In the genomic region with DNA sequence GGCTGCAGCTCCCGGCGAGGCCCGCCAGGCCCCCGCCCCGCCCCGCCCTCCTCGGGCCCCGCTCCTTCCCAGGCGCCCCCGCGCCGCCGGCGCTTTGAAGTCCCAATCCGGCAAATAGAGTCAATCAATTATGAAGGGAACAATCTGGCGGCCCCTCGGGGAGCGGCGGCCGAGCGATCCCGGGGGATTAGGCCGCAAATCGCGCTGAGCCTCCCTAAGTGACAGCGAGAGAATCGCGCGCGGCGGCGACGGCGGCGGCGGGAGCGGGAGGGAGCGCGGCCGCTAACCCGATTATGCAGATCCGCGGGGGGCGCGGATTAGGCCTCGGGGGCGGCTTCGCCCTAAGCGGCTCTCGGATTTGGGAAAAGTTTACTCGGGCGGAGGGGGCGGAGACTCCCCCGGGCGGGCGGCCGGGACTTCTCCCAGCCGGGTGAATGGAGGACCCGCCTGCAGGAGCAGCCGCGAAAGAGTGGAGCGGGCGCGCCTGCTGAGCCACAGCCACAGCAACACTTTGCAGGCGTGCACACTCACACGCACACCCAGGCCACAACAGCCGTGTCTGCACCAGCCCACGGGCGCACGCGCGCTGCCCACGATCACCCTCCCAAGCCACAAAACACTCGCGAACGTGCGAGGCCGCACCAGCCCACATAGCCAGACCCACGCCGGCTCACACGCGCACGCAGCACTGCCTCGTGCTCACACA, we compare ENCODE assay signal across 1 cellular context.
TF ChIP-seq lines count a peak whose summit lies in the region.

No MANE protein-coding gene starts in this region.

TF ChIP-seq in HCT116, 20 proteins besides CTCF, POLR2A, EP300 and RAD21 (continued from another document):
- TF ChIP-seq, protein P1, sequence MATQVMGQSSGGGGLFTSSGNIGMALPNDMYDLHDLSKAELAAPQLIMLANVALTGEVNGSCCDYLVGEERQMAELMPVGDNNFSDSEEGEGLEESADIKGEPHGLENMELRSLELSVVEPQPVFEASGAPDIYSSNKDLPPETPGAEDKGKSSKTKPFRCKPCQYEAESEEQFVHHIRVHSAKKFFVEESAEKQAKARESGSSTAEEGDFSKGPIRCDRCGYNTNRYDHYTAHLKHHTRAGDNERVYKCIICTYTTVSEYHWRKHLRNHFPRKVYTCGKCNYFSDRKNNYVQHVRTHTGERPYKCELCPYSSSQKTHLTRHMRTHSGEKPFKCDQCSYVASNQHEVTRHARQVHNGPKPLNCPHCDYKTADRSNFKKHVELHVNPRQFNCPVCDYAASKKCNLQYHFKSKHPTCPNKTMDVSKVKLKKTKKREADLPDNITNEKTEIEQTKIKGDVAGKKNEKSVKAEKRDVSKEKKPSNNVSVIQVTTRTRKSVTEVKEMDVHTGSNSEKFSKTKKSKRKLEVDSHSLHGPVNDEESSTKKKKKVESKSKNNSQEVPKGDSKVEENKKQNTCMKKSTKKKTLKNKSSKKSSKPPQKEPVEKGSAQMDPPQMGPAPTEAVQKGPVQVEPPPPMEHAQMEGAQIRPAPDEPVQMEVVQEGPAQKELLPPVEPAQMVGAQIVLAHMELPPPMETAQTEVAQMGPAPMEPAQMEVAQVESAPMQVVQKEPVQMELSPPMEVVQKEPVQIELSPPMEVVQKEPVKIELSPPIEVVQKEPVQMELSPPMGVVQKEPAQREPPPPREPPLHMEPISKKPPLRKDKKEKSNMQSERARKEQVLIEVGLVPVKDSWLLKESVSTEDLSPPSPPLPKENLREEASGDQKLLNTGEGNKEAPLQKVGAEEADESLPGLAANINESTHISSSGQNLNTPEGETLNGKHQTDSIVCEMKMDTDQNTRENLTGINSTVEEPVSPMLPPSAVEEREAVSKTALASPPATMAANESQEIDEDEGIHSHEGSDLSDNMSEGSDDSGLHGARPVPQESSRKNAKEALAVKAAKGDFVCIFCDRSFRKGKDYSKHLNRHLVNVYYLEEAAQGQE (IDR thresholded peaks at IDR 0.05; ENCODE audit: low read depth): no peak
- no peak for TF ChIP-seq SIN3A (IDR thresholded peaks at IDR 0.05; ENCODE audit: low read depth)
- no peak for TF ChIP-seq FOSL1 (IDR thresholded peaks at IDR 0.05; ENCODE audit: low read depth)
- TF ChIP-seq, protein P2, sequence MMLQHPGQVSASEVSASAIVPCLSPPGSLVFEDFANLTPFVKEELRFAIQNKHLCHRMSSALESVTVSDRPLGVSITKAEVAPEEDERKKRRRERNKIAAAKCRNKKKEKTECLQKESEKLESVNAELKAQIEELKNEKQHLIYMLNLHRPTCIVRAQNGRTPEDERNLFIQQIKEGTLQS (IDR thresholded peaks at IDR 0.05): no peak
- no peak for TF ChIP-seq EGR1 (IDR thresholded peaks at IDR 0.05; ENCODE audit: low read depth)
- peak; percentile 48; the same call in 1 of the 2 replicates for TF ChIP-seq ZFX (IDR thresholded peaks at IDR 0.05)
- TF ChIP-seq YY1 (IDR thresholded peaks at IDR 0.05; ENCODE audit: extremely low read depth, insufficient replicate concordance, low read depth, low read length): no peak
- TF ChIP-seq, protein P3, sequence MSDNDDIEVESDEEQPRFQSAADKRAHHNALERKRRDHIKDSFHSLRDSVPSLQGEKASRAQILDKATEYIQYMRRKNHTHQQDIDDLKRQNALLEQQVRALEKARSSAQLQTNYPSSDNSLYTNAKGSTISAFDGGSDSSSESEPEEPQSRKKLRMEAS (IDR thresholded peaks at IDR 0.05): no peak
- no peak for TF ChIP-seq CBX3 (IDR thresholded peaks at IDR 0.05; ENCODE audit: low read depth)
- TF ChIP-seq, protein P4, sequence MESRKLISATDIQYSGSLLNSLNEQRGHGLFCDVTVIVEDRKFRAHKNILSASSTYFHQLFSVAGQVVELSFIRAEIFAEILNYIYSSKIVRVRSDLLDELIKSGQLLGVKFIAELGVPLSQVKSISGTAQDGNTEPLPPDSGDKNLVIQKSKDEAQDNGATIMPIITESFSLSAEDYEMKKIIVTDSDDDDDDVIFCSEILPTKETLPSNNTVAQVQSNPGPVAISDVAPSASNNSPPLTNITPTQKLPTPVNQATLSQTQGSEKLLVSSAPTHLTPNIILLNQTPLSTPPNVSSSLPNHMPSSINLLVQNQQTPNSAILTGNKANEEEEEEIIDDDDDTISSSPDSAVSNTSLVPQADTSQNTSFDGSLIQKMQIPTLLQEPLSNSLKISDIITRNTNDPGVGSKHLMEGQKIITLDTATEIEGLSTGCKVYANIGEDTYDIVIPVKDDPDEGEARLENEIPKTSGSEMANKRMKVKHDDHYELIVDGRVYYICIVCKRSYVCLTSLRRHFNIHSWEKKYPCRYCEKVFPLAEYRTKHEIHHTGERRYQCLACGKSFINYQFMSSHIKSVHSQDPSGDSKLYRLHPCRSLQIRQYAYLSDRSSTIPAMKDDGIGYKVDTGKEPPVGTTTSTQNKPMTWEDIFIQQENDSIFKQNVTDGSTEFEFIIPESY (IDR thresholded peaks at IDR 0.05; ENCODE audit: extremely low read depth, insufficient replicate concordance, low read length): no peak
- no peak for TF ChIP-seq EZH2phosphoT487 (IDR thresholded peaks at IDR 0.05; ENCODE audit: borderline replicate concordance)
- no peak for TF ChIP-seq SP1 (IDR thresholded peaks at IDR 0.05; ENCODE audit: low read depth)
- TF ChIP-seq TCF7L2 (IDR thresholded peaks at IDR 0.05; ENCODE audit: borderline replicate concordance, extremely low read depth, insufficient read depth, insufficient read length): peak; percentile 88
- no peak for TF ChIP-seq CEBPB (IDR thresholded peaks at IDR 0.05; ENCODE audit: low read depth)
- TF ChIP-seq ELF1 (IDR thresholded peaks at IDR 0.05; ENCODE audit: borderline replicate concordance, low read depth): no peak
TF ChIP-seq in HCT116: peak in this region for 2.
